ENCODE assay signal across 27 cellular contexts in the genomic region with DNA sequence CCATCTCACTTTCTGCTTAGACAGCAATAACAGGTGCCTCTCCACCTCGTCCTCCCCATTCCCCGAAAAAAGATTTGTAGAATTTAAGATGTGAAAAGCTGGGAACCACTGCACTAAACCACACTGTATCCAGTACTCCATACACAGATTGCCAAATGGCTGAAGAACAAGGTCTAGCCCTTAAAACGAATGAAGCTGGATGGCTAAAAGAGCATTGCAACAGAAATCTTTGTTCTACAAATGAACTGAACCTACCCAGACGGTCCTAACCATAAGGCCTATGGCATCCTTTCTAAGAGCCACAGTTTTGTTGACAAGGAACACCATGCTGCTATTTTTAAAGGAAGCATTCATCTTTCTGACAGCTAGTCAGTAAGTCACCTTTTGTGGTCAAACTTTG.
DNase-seq lines count a peak whose midpoint lies in the region; ATAC-seq and TF ChIP-seq lines count a peak whose summit lies in the region.
"Had no signal": no experiment of that assay in that cellular context is flagged by ENCODE, and none has a peak within 500 bp of the region (broad histone marks: within the 10 kb centered on the region; RNA-seq: fewer than 3 reads in every experiment).

No MANE protein-coding gene starts in this region.

- H3K4me1 Mint-ChIP-seq in activated naive CD4-positive, alpha-beta T cell treated with anti-CD3 and anti-CD28 coated beads for 36 hours (ENCODE audit: low read depth): no peaks in the 10 kb centered on the region
- H3K4me1 Mint-ChIP-seq: activated CD4-positive, alpha-beta T cell treated with anti-CD3 and anti-CD28 coated beads, Interleukin-2, amount 10 ng/mL, durations not matched to agents 24 days and 14 days; naive B cell had no signal

- CTCF ChIA-PET in activated naive CD4-positive, alpha-beta T cell treated with anti-CD3 and anti-CD28 coated beads for 36 hours (lab: Charles Lee): interaction anchor here (1.2 kb wide), 1 partner anchor 77 kb away, joined by 3 read pairs; no protein-coding TSS in a partner anchor

- no peak overlapping the region for H3K4me3 ChIP-seq in Karpas-422 (ENCODE audit: low read length)
- no peak overlapping the region for H3K4me3 ChIP-seq in esophagus muscularis mucosa
- H3K4me3 ChIP-seq in parathyroid adenoma (ENCODE audit: low read depth, low read length): no peak overlapping the region
- no peak overlapping the region for H3K4me3 ChIP-seq in tibial artery
- H3K4me3 ChIP-seq: spleen had no signal

- H3K9me3 ChIP-seq in Karpas-422 (ENCODE audit: low read length) (no peaks in the 10 kb centered on the region), esophagus muscularis mucosa (no peaks in the 10 kb centered on the region), parathyroid adenoma (ENCODE audit: control insufficient read depth, low read length) (no peaks in the 10 kb centered on the region), tibial artery (no peaks in the 10 kb centered on the region)
- H3K9me3 ChIP-seq: spleen had no signal

- H3K27me3 Mint-ChIP-seq in activated naive CD4-positive, alpha-beta T cell treated with anti-CD3 and anti-CD28 coated beads for 36 hours (ENCODE audit: low read depth): peaks cover 7% of the 10 kb centered on the region

- intact Hi-C loops in esophagus muscularis mucosa (cut with DNase I) (no loop called here), tibial artery (cut with DNase I; ENCODE audit: low total_unique reads) (no loop called here)
- intact Hi-C loops in activated naive CD4-positive, alpha-beta T cell treated with anti-CD3 and anti-CD28 coated beads for 36 hours (cut with micrococcal nuclease): no loop called here

- no peak overlapping the region for H3K4me3 Mint-ChIP-seq in activated naive CD4-positive, alpha-beta T cell treated with anti-CD3 and anti-CD28 coated beads for 36 hours
- H3K4me3 Mint-ChIP-seq: activated CD4-positive, alpha-beta T cell treated with anti-CD3 and anti-CD28 coated beads, Interleukin-2, amount 10 ng/mL, durations not matched to agents 24 days and 14 days; activated T-cell treated with anti-CD3 and anti-CD28 coated beads, Interleukin-2, amount 50 U/mL, for 24 hours; naive B cell had no signal

- H3K4me1 ChIP-seq in Karpas-422 (ENCODE audit: low read length): peaks cover 56% of the 10 kb centered on the region
- peaks cover 17 to 45% (median 42%) of the 10 kb centered on the region in 4 donors for H3K4me1 ChIP-seq in esophagus muscularis mucosa
- no peaks in the 10 kb centered on the region for H3K4me1 ChIP-seq in parathyroid adenoma
- H3K4me1 ChIP-seq in tibial artery: peaks cover 0 to 91% (median 71%) of the 10 kb centered on the region in 4 donors
- H3K4me1 ChIP-seq: spleen had no signal

- TF ChIP-seq CTCF in esophagus muscularis mucosa (IDR thresholded peaks at IDR 0.05) (no peak), parathyroid adenoma (IDR thresholded peaks at IDR 0.05) (no peak), tibial artery (IDR thresholded peaks at IDR 0.05) (no peak), GM13977 (IDR thresholded peaks at IDR 0.05; ENCODE audit: extremely low read depth, insufficient read depth, missing control alignments) (no peak)

- no peak overlapping the region for H3K27ac Mint-ChIP-seq in activated naive CD4-positive, alpha-beta T cell treated with anti-CD3 and anti-CD28 coated beads for 36 hours
- H3K27ac Mint-ChIP-seq: activated CD4-positive, alpha-beta T cell treated with anti-CD3 and anti-CD28 coated beads, Interleukin-2, amount 10 ng/mL, durations not matched to agents 24 days and 14 days; activated T-cell treated with anti-CD3 and anti-CD28 coated beads, Interleukin-2, amount 50 U/mL, for 24 hours had no signal

- no peak for TF ChIP-seq POLR2A in esophagus muscularis mucosa (IDR thresholded peaks at IDR 0.05; ENCODE audit: low read depth)

- in situ Hi-C loops in GM13977 (cut with MboI; ENCODE audit: low pct_unique_long_range_greater_than_20kb, low sequenced_read_pairs, unreplicated experiment): no loop called here

- WGBS in esophagus muscularis mucosa: 49% methylated on average over 4 of the region's 4 CpGs

- no peaks in the 10 kb centered on the region for H3K79me2 ChIP-seq in Karpas-422 (ENCODE audit: low read length)
- no peaks in the 10 kb centered on the region for H3K79me2 ChIP-seq in parathyroid adenoma

- ATAC-seq in HG03108 (IDR thresholded peaks at IDR 0.05; ENCODE audit: unreplicated experiment): no peak
- ATAC-seq: left colon had no signal

- TF ChIP-seq EP300 in esophagus muscularis mucosa (IDR thresholded peaks at IDR 0.05): no peak

- H3K4me2 ChIP-seq in Karpas-422 (ENCODE audit: low read depth, low read length, poor library complexity, severe bottlenecking) (peak overlapping the region; percentile 89), parathyroid adenoma (ENCODE audit: low read length) (no peak overlapping the region)

- no peak for DNase-seq in Karpas-422
- DNase-seq in esophagus muscularis mucosa (ENCODE audit: extremely low spot score): no peak
- no peak for DNase-seq in tibial artery
- no peak for DNase-seq in GM13977 (ENCODE audit: low spot score)
- DNase-seq in activated naive CD4-positive, alpha-beta T cell treated with anti-CD3 and anti-CD28 coated beads for 36 hours: no peak
- DNase-seq: activated CD4-positive, alpha-beta T cell treated with anti-CD3 and anti-CD28 coated beads, Interleukin-2, amount 10 ng/mL, durations not matched to agents 24 days and 14 days; activated gamma-delta T cell treated with Interleukin-2 at 50 U/mL for 16 hours; activated T-cell treated with anti-CD3 and anti-CD28 coated beads, Interleukin-2, amount 50 U/mL, for 24 hours; brain microvascular endothelial cell; DMS153; effector memory CD4-positive, alpha-beta T cell; erythroblast; foreskin fibroblast; H7; left colon; naive B cell; NCI-H1105 treated with DMSO at 0.1 percent for 48 hours; NCI-H2029 treated with DMSO at 0.1 percent for 48 hours; NCI-H526; nucleus accumbens; SHP77 treated with DMSO at 0.1 percent for 48 hours; spleen; SW 1271; T-helper 9 cell; WERI-Rb-1 had no signal

- H3K36me3 Mint-ChIP-seq in activated naive CD4-positive, alpha-beta T cell treated with anti-CD3 and anti-CD28 coated beads for 36 hours (ENCODE audit: low read depth): no peaks in the 10 kb centered on the region
- H3K36me3 Mint-ChIP-seq: naive B cell had no signal

- H3K27ac ChIP-seq in Karpas-422 (ENCODE audit: low read length) (peak overlapping the region; percentile 91), esophagus muscularis mucosa (replicated peaks in 1 of 4) (peak overlapping the region; percentile 50 to 71 (median 58)), parathyroid adenoma (peak overlapping the region; percentile 33), tibial artery (peak overlapping the region; percentile 77 to 80)
- H3K27ac ChIP-seq: brain microvascular endothelial cell, WERI-Rb-1 had no signal

- H3K27me3 ChIP-seq in Karpas-422 (ENCODE audit: low read length): no peaks in the 10 kb centered on the region
- H3K27me3 ChIP-seq in esophagus muscularis mucosa: no peaks in the 10 kb centered on the region
- H3K27me3 ChIP-seq in parathyroid adenoma (ENCODE audit: control insufficient read depth, insufficient read depth, low read length): no peaks in the 10 kb centered on the region
- no peaks in the 10 kb centered on the region for H3K27me3 ChIP-seq in tibial artery
- H3K27me3 ChIP-seq: brain microvascular endothelial cell had no signal

- H3K9me3 Mint-ChIP-seq in activated naive CD4-positive, alpha-beta T cell treated with anti-CD3 and anti-CD28 coated beads for 36 hours: no peaks in the 10 kb centered on the region
- H3K9me3 Mint-ChIP-seq: activated CD4-positive, alpha-beta T cell treated with anti-CD3 and anti-CD28 coated beads, Interleukin-2, amount 10 ng/mL, durations not matched to agents 24 days and 14 days; activated T-cell treated with anti-CD3 and anti-CD28 coated beads, Interleukin-2, amount 50 U/mL, for 24 hours; naive B cell had no signal

- H3K9ac ChIP-seq in Karpas-422 (ENCODE audit: low read length): no peak overlapping the region
- no peak overlapping the region for H3K9ac ChIP-seq in parathyroid adenoma

- H3K36me3 ChIP-seq in Karpas-422 (ENCODE audit: insufficient read depth, low read length) (no peaks in the 10 kb centered on the region), esophagus muscularis mucosa (no peaks in the 10 kb centered on the region), parathyroid adenoma (ENCODE audit: control insufficient read depth, insufficient read depth, low read length) (no peaks in the 10 kb centered on the region), tibial artery (no peaks in the 10 kb centered on the region)
- H3K36me3 ChIP-seq: brain microvascular endothelial cell, spleen, WERI-Rb-1 had no signal

- peak overlapping the region; percentile 52; the same call in 1 of the 2 replicates for H2AFZ ChIP-seq in Karpas-422 (ENCODE audit: low read length)
- H2AFZ ChIP-seq in parathyroid adenoma: no peak overlapping the region

- H4K20me1 ChIP-seq in Karpas-422 (ENCODE audit: insufficient read depth, low read depth, low read length): no peaks in the 10 kb centered on the region

- H3K9me2 ChIP-seq in Karpas-422 (replicated peaks; ENCODE audit: insufficient read depth, low read length): no peaks in the 10 kb centered on the region

Comparison
In these comparisons a context has a peak if more than half of its experiments do, and no peak if none do; other contexts are left out.
1. H3K27ac ChIP-seq: peak in every context shown above with its lines; median percentile 91 in Karpas-422; 78 in tibial artery; 58 in esophagus muscularis mucosa; 33 in parathyroid adenoma.